In the genomic region with DNA sequence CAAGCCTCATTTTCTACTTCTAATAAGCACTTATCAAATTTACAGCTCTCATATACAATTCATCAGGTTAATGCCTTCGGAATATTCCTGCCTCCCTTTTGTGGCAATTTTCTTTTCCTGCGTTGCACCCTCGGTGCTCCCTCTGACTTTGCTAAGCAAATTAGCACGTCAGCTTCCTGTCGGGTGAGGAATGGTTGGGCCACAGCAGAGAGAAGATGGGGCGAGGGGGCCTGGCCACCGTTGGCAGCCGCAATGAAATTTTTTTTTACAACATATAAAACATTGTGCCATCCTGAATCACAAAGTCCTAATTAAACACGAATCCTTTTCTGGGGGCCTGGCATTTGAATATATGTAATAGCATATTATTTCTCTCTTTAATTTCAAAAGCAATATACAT, we compare ENCODE assay signal across 14 cellular contexts. TPM values are rescaled to one million over a fixed set of nuclear protein-coding genes. Genes with fewer than 3 reads are reported as not detected.
"Had no signal": no experiment of that assay in that cellular context is flagged by ENCODE, and none has a peak within 500 bp of the region (broad histone marks: within the 10 kb centered on the region; RNA-seq: fewer than 3 reads in every experiment).

No MANE protein-coding gene starts in this region.

- H3K27ac Mint-ChIP-seq: activated naive CD8-positive, alpha-beta T cell treated with anti-CD3 and anti-CD28 coated beads, Interleukin-2, amount 10 ng/mL, durations not matched to agents 7 days and 5 days; stimulated activated memory B cell treated with anti-CD40 and anti-IgM and Interleukin-4, amounts not matched to agents 10 μg/mL and 1 μg/mL and 100 μg/mL, for 72 hours; T-helper 17 cell had no signal

- H3K4me1 Mint-ChIP-seq: activated naive CD8-positive, alpha-beta T cell treated with anti-CD3 and anti-CD28 coated beads, Interleukin-2, amount 10 ng/mL, durations not matched to agents 7 days and 5 days; stimulated activated memory B cell treated with anti-CD40 and anti-IgM and Interleukin-4, amounts not matched to agents 10 μg/mL and 1 μg/mL and 100 μg/mL, for 72 hours had no signal

- H3K36me3 Mint-ChIP-seq: activated naive CD8-positive, alpha-beta T cell treated with anti-CD3 and anti-CD28 coated beads, Interleukin-2, amount 10 ng/mL, durations not matched to agents 7 days and 5 days had no signal

- H3K4me3 ChIP-seq: breast epithelium, tibial nerve had no signal

- H3K4me1 ChIP-seq: breast epithelium, foreskin keratinocyte, parathyroid adenoma, tibial nerve had no signal

- H3K4me3 Mint-ChIP-seq: activated naive CD8-positive, alpha-beta T cell treated with anti-CD3 and anti-CD28 coated beads, Interleukin-2, amount 10 ng/mL, durations not matched to agents 7 days and 5 days; neural crest cell; stimulated activated memory B cell treated with anti-CD40 and anti-IgM and Interleukin-4, amounts not matched to agents 10 μg/mL and 1 μg/mL and 100 μg/mL, for 72 hours; T-helper 17 cell had no signal

- H3K36me3 ChIP-seq: breast epithelium, tibial nerve had no signal

- H3K27ac ChIP-seq: breast epithelium, foreskin keratinocyte, parathyroid adenoma, tibial nerve had no signal

- H3K9ac ChIP-seq: parathyroid adenoma had no signal

- H2AFZ ChIP-seq: parathyroid adenoma had no signal

- FAIRE-seq: islet of Langerhans had no signal

- DNase-seq: activated CD4-positive, CD25-positive, alpha-beta regulatory T cell; anterior cingulate cortex; foreskin keratinocyte; mesendoderm; retina; stimulated activated CD4-positive, alpha-beta T cell treated with anti-CD3 and anti-CD28 coated beads, Interleukin-1b, Interleukin-23, amount 100 ng/mL, for 48 hours; T-helper 17 cell had no signal

- ATAC-seq: foreskin keratinocyte; stimulated activated memory B cell treated with anti-CD40 and anti-IgM and Interleukin-4, amounts not matched to agents 10 μg/mL and 1 μg/mL and 100 μg/mL, for 72 hours; T-helper 17 cell had no signal

- H3K79me2 ChIP-seq: parathyroid adenoma had no signal

RNA-seq across cellular contexts. Expression of a gene that starts 28.1 kb away (rescaled TPM):
- total RNA-seq: activated naive CD8-positive, alpha-beta T cell treated with anti-CD3 and anti-CD28 coated beads, Interleukin-2, amount 10 ng/mL, durations not matched to agents 7 days and 5 days; foreskin keratinocyte; T-helper 17 cell had no signal
